ENCODE assay signal across 7 cellular contexts in genomic region chr2:87518056-87518455, GRCh38.
DNase-seq lines count a peak whose midpoint lies in the region; ATAC-seq, FAIRE-seq and TF ChIP-seq lines count a peak whose summit lies in the region.
"Not testable (repeated sequence)": the region's sequence is repeated elsewhere in the genome, so short reads cannot be mapped to it uniquely, and the experiment has no call there.

No MANE protein-coding gene starts in this region.

- H4K20me1 ChIP-seq in GM12878 (ENCODE audit: control insufficient read depth, insufficient read depth) = not testable (repeated sequence)

- SMC1A ChIA-PET in GM12878 (lab: Charles Lee; ENCODE audit: uncharacterized antibody, unreplicated experiment) = not testable (repeated sequence)

- not testable (repeated sequence) for H3K79me2 ChIP-seq in GM12878 (ENCODE audit: control insufficient read depth, insufficient read depth, low read length)

- H3K9me3 ChIP-seq in CD4-positive, alpha-beta memory T cell (ENCODE audit: control insufficient read depth in 1 of 2, low read length in 2 of 2); GM12878 (replicated peaks; ENCODE audit: control insufficient read depth, insufficient read depth, low read length); mucosa of rectum (ENCODE audit: control insufficient read depth in 2 of 2, low read length in 2 of 2); spleen: not testable (repeated sequence)

- FAIRE-seq in GM12878 (lab: Jason Lieb, UNC) = not testable (repeated sequence)

- not testable (repeated sequence) for H3K36me3 Mint-ChIP-seq in CD4-positive, alpha-beta memory T cell
- peaks cover 14% of the 10 kb centered on the region for H3K36me3 Mint-ChIP-seq in T-cell
- peaks cover 24% of the 10 kb centered on the region for H3K36me3 Mint-ChIP-seq in activated T-helper 1 cell treated with anti-CD3 and anti-CD28 coated beads, Interleukin-12 subunit alpha, Interleukin-12 subunit beta, Interleukin-2, Interleukin-4 antibody, amounts not matched to agents 30 ng/mL and 10 ng/mL and 1 ng/mL, durations not matched to agents 14 hours and 24 hours and 36 hours (ENCODE audit: low read depth)

- not testable (repeated sequence) for H3K27me3 Mint-ChIP-seq in CD4-positive, alpha-beta memory T cell; T-cell; activated T-helper 1 cell treated with anti-CD3 and anti-CD28 coated beads, Interleukin-12 subunit alpha, Interleukin-12 subunit beta, Interleukin-2, Interleukin-4 antibody, amounts not matched to agents 30 ng/mL and 10 ng/mL and 1 ng/mL, durations not matched to agents 14 hours and 24 hours and 36 hours (ENCODE audit: insufficient read depth)

- not testable (repeated sequence) for H3K27me3 ChIP-seq in CD4-positive, alpha-beta memory T cell (ENCODE audit: insufficient read depth, low read length); GM12878 (replicated peaks in 1 of 2; ENCODE audit: control insufficient read depth in 2 of 2, insufficient read depth in 2 of 2, low read length in 1 of 2); mucosa of rectum (ENCODE audit: control insufficient read depth in 2 of 2, insufficient read depth in 2 of 2, low read length in 2 of 2); spleen (replicated peaks in 1 of 7)

- H3K9me3 Mint-ChIP-seq in CD4-positive, alpha-beta memory T cell; T-cell; activated T-helper 1 cell treated with anti-CD3 and anti-CD28 coated beads, Interleukin-12 subunit alpha, Interleukin-12 subunit beta, Interleukin-2, Interleukin-4 antibody, amounts not matched to agents 30 ng/mL and 10 ng/mL and 1 ng/mL, durations not matched to agents 14 hours and 24 hours and 36 hours: not testable (repeated sequence)

- POLR2A ChIA-PET in CD4-positive, alpha-beta memory T cell (lab: Charles Lee; ENCODE audit: partially characterized antibody); T-cell (lab: Charles Lee); GM12878 (lab: Charles Lee): not testable (repeated sequence)

- TF ChIP-seq RAD21 in GM12878 (IDR thresholded peaks at IDR 0.05; ENCODE audit: insufficient read depth, low read depth, low read length) = not testable (repeated sequence)

- peak overlapping the region in 3 of 8 donors; percentile 17 to 67 (median 20) for H3K4me3 Mint-ChIP-seq in CD4-positive, alpha-beta memory T cell
- not testable (repeated sequence) for H3K4me3 Mint-ChIP-seq in T-cell; activated T-helper 1 cell treated with anti-CD3 and anti-CD28 coated beads, Interleukin-12 subunit alpha, Interleukin-12 subunit beta, Interleukin-2, Interleukin-4 antibody, amounts not matched to agents 30 ng/mL and 10 ng/mL and 1 ng/mL, durations not matched to agents 14 hours and 24 hours and 36 hours

- peaks cover 15 to 40% (median 28%) of the 10 kb centered on the region in 4 donors for H3K4me1 Mint-ChIP-seq in CD4-positive, alpha-beta memory T cell
- peaks cover 3 to 55% (median 19%) of the 10 kb centered on the region in 3 donors for H3K4me1 Mint-ChIP-seq in T-cell
- H3K4me1 Mint-ChIP-seq in activated T-helper 1 cell treated with anti-CD3 and anti-CD28 coated beads, Interleukin-12 subunit alpha, Interleukin-12 subunit beta, Interleukin-2, Interleukin-4 antibody, amounts not matched to agents 30 ng/mL and 10 ng/mL and 1 ng/mL, durations not matched to agents 14 hours and 24 hours and 36 hours (ENCODE audit: low read depth) = peaks cover 22% of the 10 kb centered on the region

- H3K4me1 ChIP-seq in CD4-positive, alpha-beta memory T cell (ENCODE audit: insufficient read depth, low read length) = peaks cover 41% of the 10 kb centered on the region
- H3K4me1 ChIP-seq in GM12878 (ENCODE audit: control insufficient read depth, insufficient read depth, low read length); mucosa of rectum (ENCODE audit: control insufficient read depth in 2 of 2, insufficient read depth in 2 of 2, low read length in 2 of 2): not testable (repeated sequence)
- peaks cover 0 to 29% (median 9%) of the 10 kb centered on the region in 6 donors for H3K4me1 ChIP-seq in spleen

- in situ Hi-C loops in GM12878 (cut with MboI) = not testable (repeated sequence)

- not testable (repeated sequence) for H3K4me3 ChIP-seq in CD4-positive, alpha-beta memory T cell (ENCODE audit: low read length in 2 of 2); NB4 (ENCODE audit: low read depth, low read length); GM12878; mucosa of rectum (ENCODE audit: low read length in 2 of 2); spleen

- H3K27ac ChIP-seq in CD4-positive, alpha-beta memory T cell (ENCODE audit: low read depth, low read length) = peak overlapping the region; percentile 35
- H3K27ac ChIP-seq in GM12878 (ENCODE audit: control insufficient read depth, insufficient read depth) = not testable (repeated sequence)
- H3K27ac ChIP-seq in mucosa of rectum (ENCODE audit: low read depth in 2 of 2, low read length in 2 of 2) (peak overlapping the region; percentile 58 to 61), spleen (peak overlapping the region in 7 of 8 donors; percentile 72 to 91 (median 82))

- TF ChIP-seq EP300 in GM12878 (IDR thresholded peaks at IDR 0.05; ENCODE audit: borderline replicate concordance in 1 of 2, control insufficient read depth in 1 of 2, low read depth in 2 of 2, low read length in 2 of 2) = not testable (repeated sequence)

- not testable (repeated sequence) for TF ChIP-seq POLR2A in NB4 (IDR thresholded peaks at IDR 0.05; ENCODE audit: extremely low read depth, insufficient read length); GM12878 (IDR thresholded peaks at IDR 0.05; ENCODE audit: low read depth, low read length); spleen (IDR thresholded peaks at IDR 0.05)

- intact Hi-C loops in CD4-positive, alpha-beta memory T cell (cut with micrococcal nuclease); activated T-helper 1 cell treated with anti-CD3 and anti-CD28 coated beads, Interleukin-12 subunit alpha, Interleukin-12 subunit beta, Interleukin-2, Interleukin-4 antibody, amounts not matched to agents 30 ng/mL and 10 ng/mL and 1 ng/mL, durations not matched to agents 14 hours and 24 hours and 36 hours (cut with micrococcal nuclease); GM12878 (cut with micrococcal nuclease; ENCODE audit: unreplicated experiment); spleen (cut with DNase I; ENCODE audit: low total_unique reads): not testable (repeated sequence)

- not testable (repeated sequence) for BruUV-seq in GM12878 (replicated peaks; lab: Mats Ljungman, UMichigan)

- RAD21 ChIA-PET in GM12878 (lab: Charles Lee; ENCODE audit: unreplicated experiment) = not testable (repeated sequence)

- H3K27ac Mint-ChIP-seq in CD4-positive, alpha-beta memory T cell = peak overlapping the region; percentile 31 to 88 (median 72)
- H3K27ac Mint-ChIP-seq in T-cell = peak overlapping the region; percentile 61 to 97
- H3K27ac Mint-ChIP-seq in activated T-helper 1 cell treated with anti-CD3 and anti-CD28 coated beads, Interleukin-12 subunit alpha, Interleukin-12 subunit beta, Interleukin-2, Interleukin-4 antibody, amounts not matched to agents 30 ng/mL and 10 ng/mL and 1 ng/mL, durations not matched to agents 14 hours and 24 hours and 36 hours = peak overlapping the region; percentile 84

- H2AFZ ChIP-seq in GM12878 (ENCODE audit: control insufficient read depth, low read depth, low read length) = not testable (repeated sequence)

- not testable (repeated sequence) for ATAC-seq in T-cell (replicated peaks in 1 of 4); GM12878

- CTCF ChIA-PET in CD4-positive, alpha-beta memory T cell (lab: Charles Lee; ENCODE audit: partially characterized antibody); T-cell (lab: Charles Lee); GM12878 (lab: Yijun Ruan, JAX): not testable (repeated sequence)

- not testable (repeated sequence) for H3K9ac ChIP-seq in GM12878 (ENCODE audit: control insufficient read depth, insufficient read depth, low read length); mucosa of rectum (ENCODE audit: low read depth in 1 of 2, low read length in 2 of 2)

- TF ChIP-seq CTCF in NB4 (IDR thresholded peaks at IDR 0.05; ENCODE audit: low read depth, low read length); GM12878 (IDR thresholded peaks at IDR 0.05 in 2 of 3, conservative IDR thresholded peaks at IDR 0.05 in 1 of 3; ENCODE audit: control insufficient read depth in 2 of 3, extremely low read depth in 1 of 3, insufficient read depth in 1 of 3, low read depth in 3 of 3, low read length in 3 of 3); spleen (IDR thresholded peaks at IDR 0.05 in 8 of 11, conservative IDR thresholded peaks at IDR 0.05 in 3 of 11): not testable (repeated sequence)

- not testable (repeated sequence) for H3K4me2 ChIP-seq in GM12878 (ENCODE audit: control insufficient read depth, insufficient read depth)

- 66% methylated on average over 4 of the region's 6 CpGs for WGBS in GM12878 (ENCODE audit: insufficient coverage, insufficient replicate concordance, low lambda C conversion rate, missing lambda C conversion rate)
- WGBS in spleen, 5 donors = 39 to 53% (median 45%) methylated on average over 2 to 6 of the region's 6 CpGs

- DNase-seq in CD4-positive, alpha-beta memory T cell; T-cell; activated T-helper 1 cell treated with anti-CD3 and anti-CD28 coated beads, Interleukin-12 subunit alpha, Interleukin-12 subunit beta, Interleukin-2, Interleukin-4 antibody, amounts not matched to agents 30 ng/mL and 10 ng/mL and 1 ng/mL, durations not matched to agents 14 hours and 24 hours and 36 hours (ENCODE audit: low spot score); GM12878 (ENCODE audit: low read depth, low spot score); spleen: not testable (repeated sequence)
- DNase-seq in NB4 (ENCODE audit: low read depth) = peak; percentile 38

- H3K36me3 ChIP-seq in CD4-positive, alpha-beta memory T cell (ENCODE audit: insufficient read depth, low read length); GM12878 (ENCODE audit: control insufficient read depth in 2 of 2, insufficient read depth in 2 of 2, low read length in 1 of 2); mucosa of rectum (ENCODE audit: control insufficient read depth in 2 of 2, insufficient read depth in 2 of 2, low read length in 2 of 2); spleen: not testable (repeated sequence)

TF ChIP-seq in GM12878, 131 proteins besides CTCF, POLR2A, EP300 and RAD21:
- TF ChIP-seq SPI1 (IDR thresholded peaks at IDR 0.05; ENCODE audit: borderline replicate concordance, insufficient read depth, low read depth, low read length) = 0 out of 2 replicates have a peak, but pooled peaks have one; percentile 7
